In genomic region chr2:146213674-146214073, GRCh38 we compare ENCODE assay signal across 23 cellular contexts.
"Had no signal": no experiment of that assay in that cellular context is flagged by ENCODE, and none has a peak within 500 bp of the region (broad histone marks: within the 10 kb centered on the region; RNA-seq: fewer than 3 reads in every experiment).

No MANE protein-coding gene starts in this region.

- H3K4me2 ChIP-seq: hepatocyte had no signal

- H3K4me3 ChIP-seq: esophagus muscularis mucosa, gastroesophageal sphincter, heart left ventricle, hepatocyte, lung, prostate gland, right atrium auricular region, sigmoid colon, thoracic aorta, tibial nerve, upper lobe of left lung, uterus had no signal

- H3K79me2 ChIP-seq: hepatocyte, parathyroid adenoma had no signal

- H3K4me1 ChIP-seq: esophagus muscularis mucosa, foreskin keratinocyte, gastroesophageal sphincter, heart left ventricle, parathyroid adenoma, prostate gland, right atrium auricular region, sigmoid colon, tibial nerve, upper lobe of left lung, uterus had no signal

- H3K36me3 ChIP-seq: esophagus muscularis mucosa, gastroesophageal sphincter, heart left ventricle, neutrophil, prostate gland, right atrium auricular region, sigmoid colon, thoracic aorta, tibial nerve, upper lobe of left lung, uterus had no signal

- DNase-seq: cortex of kidney; effector memory CD8-positive, alpha-beta T cell; foreskin keratinocyte; heart left ventricle; kidney; natural killer cell; sigmoid colon; stimulated activated CD4-positive, alpha-beta T cell treated with anti-CD3 and anti-CD28 coated beads, Interleukin-15, amount 100 ng/mL, for 24 hours; stimulated activated CD4-positive, alpha-beta T cell treated with anti-CD3 and anti-CD28 coated beads, Interleukin-2, amount 100 ng/mL, for 48 hours; stimulated activated naive B cell treated with anti-CD40 and anti-IgM and Interleukin-4, amounts not matched to agents 10 μg/mL and 1 μg/mL and 100 μg/mL, for 72 hours; upper lobe of left lung; uterus had no signal

- H3K27me3 ChIP-seq: esophagus muscularis mucosa, foreskin keratinocyte, gastroesophageal sphincter, heart left ventricle, hepatocyte, neutrophil, right atrium auricular region, sigmoid colon, tibial nerve, upper lobe of left lung, uterus had no signal

- H3K9ac ChIP-seq: parathyroid adenoma had no signal

- ATAC-seq: effector memory CD8-positive, alpha-beta T cell; foreskin keratinocyte; gastroesophageal sphincter; heart left ventricle; natural killer cell; stimulated activated naive B cell treated with anti-CD40 and anti-IgM and Interleukin-4, amounts not matched to agents 10 μg/mL and 1 μg/mL and 100 μg/mL, for 72 hours had no signal

- H3K9me3 ChIP-seq: esophagus muscularis mucosa, gastroesophageal sphincter, neutrophil, prostate gland, right atrium auricular region, sigmoid colon, thoracic aorta, tibial nerve, upper lobe of left lung, uterus had no signal

- H2AFZ ChIP-seq: hepatocyte, parathyroid adenoma had no signal

- FAIRE-seq: kidney had no signal

- H3K27ac ChIP-seq: epithelial cell of prostate, esophagus muscularis mucosa, foreskin keratinocyte, gastroesophageal sphincter, heart left ventricle, hepatocyte, neutrophil, parathyroid adenoma, prostate gland, right atrium auricular region, sigmoid colon, thoracic aorta, tibial nerve, upper lobe of left lung, uterus had no signal
